12 cellular contexts compared by ENCODE assay signal in genomic region chr3:70383360-70383831, GRCh38.
DNase-seq lines count a peak whose midpoint lies in the region; ATAC-seq, FAIRE-seq and TF ChIP-seq lines count a peak whose summit lies in the region.
"Had no signal": no experiment of that assay in that cellular context is flagged by ENCODE, and none has a peak within 500 bp of the region (broad histone marks: within the 10 kb centered on the region; RNA-seq: fewer than 3 reads in every experiment).

No MANE protein-coding gene starts in this region.

- no peaks in the 10 kb centered on the region for H3K9me3 ChIP-seq in thoracic aorta

- H3K27me3 Mint-ChIP-seq in naive thymus-derived CD8-positive, alpha-beta T cell = peaks cover 4 to 8% (median 8%) of the 10 kb centered on the region in 5 donors

- no peak overlapping the region for H3K27ac Mint-ChIP-seq in naive thymus-derived CD8-positive, alpha-beta T cell
- H3K27ac Mint-ChIP-seq: naive B cell had no signal

- ATAC-seq in HG02571 (IDR thresholded peaks at IDR 0.05; ENCODE audit: unreplicated experiment) (peak; percentile 97), HG03378 (IDR thresholded peaks at IDR 0.05; ENCODE audit: unreplicated experiment) (peak; percentile 96), thoracic aorta (ENCODE audit: insufficient number of reproducible peaks, low FRiP score, low read depth) (no peak)
- ATAC-seq in naive thymus-derived CD8-positive, alpha-beta T cell = no peak
- ATAC-seq: HCT116 had no signal

- H3K4me3 ChIP-seq in thoracic aorta = peak overlapping the region; percentile 18

- peak; percentile 68 for FAIRE-seq in GM19239 (lab: Jason Lieb, UNC)

- H3K9me3 Mint-ChIP-seq in naive thymus-derived CD8-positive, alpha-beta T cell = peaks cover 0 to 11% (median 0%) of the 10 kb centered on the region in 9 donors

- H3K4me1 Mint-ChIP-seq in naive thymus-derived CD8-positive, alpha-beta T cell = no peaks in the 10 kb centered on the region
- H3K4me1 Mint-ChIP-seq: naive B cell had no signal

- no peak overlapping the region for H3K4me3 Mint-ChIP-seq in naive thymus-derived CD8-positive, alpha-beta T cell
- H3K4me3 Mint-ChIP-seq: naive B cell had no signal

- no peak overlapping the region for H3K27ac ChIP-seq in thoracic aorta
- H3K27ac ChIP-seq: VCaP had no signal

- TF ChIP-seq CTCF in thoracic aorta (IDR thresholded peaks at IDR 0.05) = no peak

- H3K4me1 ChIP-seq in thoracic aorta (ENCODE audit: control insufficient read depth in 1 of 2, low read depth in 2 of 2) = peaks cover 0 to 5% of the 10 kb centered on the region in 2 donors

- POLR2A ChIA-PET in naive thymus-derived CD8-positive, alpha-beta T cell (lab: Charles Lee) = no interaction called here

- H3K36me3 ChIP-seq in thoracic aorta = no peaks in the 10 kb centered on the region

- H3K36me3 Mint-ChIP-seq in naive thymus-derived CD8-positive, alpha-beta T cell = no peaks in the 10 kb centered on the region
- H3K36me3 Mint-ChIP-seq: naive B cell had no signal

- DNase-seq in GM19239 (ENCODE audit: insufficient read length, low spot score) (peak; percentile 2), thoracic aorta (ENCODE audit: low spot score) (no peak), RPMI8226 (no peak), amygdala (lab: John Stamatoyannopoulos, UW) (no peak)
- DNase-seq in naive thymus-derived CD8-positive, alpha-beta T cell = no peak
- DNase-seq: activated effector memory CD4-positive, alpha-beta T cell treated with anti-CD3 and anti-CD28 coated beads, Interleukin-2, amount 50 U/mL, for 16 hours; DMS 273 treated with DMSO at 0.1 percent for 48 hours; naive B cell had no signal

- no peaks in the 10 kb centered on the region for H3K27me3 ChIP-seq in thoracic aorta (replicated peaks; ENCODE audit: insufficient read depth)

Comparison
In these comparisons a context has a peak if more than half of its experiments do, and no peak if none do; other contexts are left out.
1. ATAC-seq: peak in HG02571 (single experiment) and HG03378 (single experiment); none in thoracic aorta (single experiment) and naive thymus-derived CD8-positive, alpha-beta T cell (0 of 2).